25 cellular contexts compared by ENCODE assay signal in genomic region chr6:45567879-45568278, GRCh38.
"Had no signal": no experiment of that assay in that cellular context is flagged by ENCODE, and none has a peak within 500 bp of the region (broad histone marks: within the 10 kb centered on the region; RNA-seq: fewer than 3 reads in every experiment).

No MANE protein-coding gene starts in this region.

- H3K4me3 ChIP-seq: MG63, SJSA1, SK-N-MC had no signal

- H3K9me3 ChIP-seq: MG63, SJSA1 had no signal

- FAIRE-seq: HepG2, RCC 7860 had no signal

- H3K36me3 ChIP-seq: MG63, SJSA1 had no signal

- H3K27me3 ChIP-seq: MG63, SJSA1 had no signal

- H3K27ac ChIP-seq: SK-N-MC had no signal

- ATAC-seq: HepG2 had no signal

- DNase-seq: IMR-90, Karpas-422, KG1, MG63, NCI-H1092, NCI-H1105 treated with DMSO at 0.1 percent for 48 hours, NCI-H1417 treated with DMSO at 0.1 percent for 48 hours, NCI-H146, NCI-H1694 treated with DMSO at 0.1 percent for 48 hours, NCI-H1930, NCI-H2081, NCI-H2107, NCI-H226, NCI-H446, NCI-H510A, NCI-H524 treated with DMSO at 0.1 percent for 48 hours, NCI-H69, NCI-H774, Right ventricle myocardium superior, RPMI8226, SIG-M5 had no signal
